In the genomic region with DNA sequence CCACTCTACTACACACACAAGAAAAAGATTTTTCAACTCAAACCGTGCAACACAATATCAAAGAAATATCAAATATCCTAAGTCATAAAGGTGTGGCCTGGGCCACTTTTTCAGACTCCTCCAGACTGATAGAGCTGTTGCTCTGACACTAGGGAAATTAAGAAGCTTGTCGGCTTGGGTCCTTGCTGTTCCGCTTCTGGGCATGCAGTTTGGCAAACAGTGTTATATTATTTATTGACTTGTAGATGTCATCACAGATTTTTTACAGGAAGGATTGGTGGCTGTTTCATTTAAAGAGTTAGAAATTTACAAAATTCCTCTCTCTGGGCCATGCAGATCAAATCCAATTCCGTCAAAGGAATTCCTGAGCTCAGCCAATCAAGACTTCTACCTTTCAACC, we compare ENCODE assay signal across 26 cellular contexts.
"Had no signal": no experiment of that assay in that cellular context is flagged by ENCODE, and none has a peak within 500 bp of the region (broad histone marks: within the 10 kb centered on the region; RNA-seq: fewer than 3 reads in every experiment).

No MANE protein-coding gene starts in this region.

- DNase-seq: activated CD4-positive, alpha-beta memory T cell treated with anti-CD3 and anti-CD28 coated beads, Interleukin-2, amount 10 ng/mL, durations not matched to agents 7 days and 5 days; activated CD4-positive, alpha-beta T cell treated with anti-CD3 and anti-CD28 coated beads, Interleukin-2, amount 50 U/mL, for 1 hour; activated CD4-positive, CD25-positive, alpha-beta regulatory T cell; activated gamma-delta T cell treated with Interleukin-2 at 50 U/mL for 16 hours; activated naive CD4-positive, alpha-beta T cell treated with anti-CD3 and anti-CD28 coated beads, Interleukin-2, amount 10 ng/mL, durations not matched to agents 7 days and 5 days; activated naive CD8-positive, alpha-beta T cell treated with anti-CD3 and anti-CD28 coated beads for 36 hours; activated T-cell treated with anti-CD3 and anti-CD28 coated beads for 4 hours; activated T-cell treated with anti-CD3 and anti-CD28 coated beads, Interleukin-2, amount 50 U/mL, for 48 hours; anterior cingulate cortex; central memory CD4-positive, alpha-beta T cell; KG1; MV-4-11; NCI-H1092 treated with DMSO at 0.1 percent for 48 hours; NCI-H1417 treated with DMSO at 0.1 percent for 48 hours; NCI-H1694; NCI-H2029; NCI-H2107; NCI-H2171 treated with DMSO at 0.1 percent for 48 hours; NCI-H226; NCI-H526 treated with DMSO at 0.1 percent for 48 hours; NCI-H82; SIG-M5; T-helper 2 cell; T1000 had no signal

- H3K4me3 ChIP-seq: breast epithelium had no signal

- H3K27me3 ChIP-seq: breast epithelium had no signal

- H3K36me3 ChIP-seq: breast epithelium had no signal

- ATAC-seq: activated T-helper 17 cell treated with anti-CD3 and anti-CD28 coated beads, Interleukin-2, amount 50 U/mL, for 72 hours had no signal

- H3K9me3 ChIP-seq: breast epithelium had no signal
